Comparison of ENCODE assay signal across 1 cellular context in genomic region chr12:7075931-7076330, GRCh38.
TF ChIP-seq lines count a peak whose summit lies in the region.

No MANE protein-coding gene starts in this region.

TF ChIP-seq in GM23338, 12 proteins besides CTCF, POLR2A, EP300 and RAD21:
- TF ChIP-seq ETS1 (IDR thresholded peaks at IDR 0.05) (no peak), ZNF114 (CRISPR knock-in tag; IDR thresholded peaks at IDR 0.05) (no peak), EZH2phosphoT487 (IDR thresholded peaks at IDR 0.05; ENCODE audit: unreplicated experiment) (no peak), JUNB (IDR thresholded peaks at IDR 0.05; ENCODE audit: unreplicated experiment) (no peak), NANOG (IDR thresholded peaks at IDR 0.05; ENCODE audit: borderline replicate concordance) (no peak), EZH2 (IDR thresholded peaks at IDR 0.05; ENCODE audit: low read depth, unreplicated experiment) (no peak), ZNF331 (CRISPR knock-in tag; IDR thresholded peaks at IDR 0.05; ENCODE audit: low read depth) (no peak), CREB1 (CRISPR knock-in tag; IDR thresholded peaks at IDR 0.05; ENCODE audit: low read depth) (no peak), POLR2AphosphoS5 (IDR thresholded peaks at IDR 0.05; ENCODE audit: low read depth) (no peak), STAT1 (IDR thresholded peaks at IDR 0.05; ENCODE audit: unreplicated experiment) (no peak), ZNF462 (CRISPR knock-in tag; IDR thresholded peaks at IDR 0.05) (no peak), REST (IDR thresholded peaks at IDR 0.05; ENCODE audit: unreplicated experiment) (no peak)
